2 cellular contexts compared by ENCODE assay signal in genomic region chr7:2814682-2815522, GRCh38.
TF ChIP-seq lines count a peak whose summit lies in the region.

No MANE protein-coding gene starts in this region.

TF ChIP-seq in H1, 55 proteins besides CTCF, POLR2A, EP300 and RAD21:
- TF ChIP-seq HDAC2 (IDR thresholded peaks at IDR 0.05; ENCODE audit: borderline replicate concordance in 1 of 2, low read depth in 2 of 2, low read length in 2 of 2) (0 out of 4 replicates have a peak, but pooled peaks of 1 of the 2 experiments have one; percentile 36), ATF2 (IDR thresholded peaks at IDR 0.05; ENCODE audit: low read length) (0 out of 2 replicates have a peak, but pooled peaks have one; percentile 42), RNF2 (IDR thresholded peaks at IDR 0.05; ENCODE audit: borderline replicate concordance, low read depth, low read length, missing control alignments, poor library complexity, severe bottlenecking) (no peak), CHD7 (IDR thresholded peaks at IDR 0.05; ENCODE audit: insufficient replicate concordance, low read length) (no peak), ASH2L (IDR thresholded peaks at IDR 0.05; ENCODE audit: low read length) (peak; percentile 61), TAF1 (IDR thresholded peaks at IDR 0.05; ENCODE audit: low read depth, low read length) (0 out of 2 replicates have a peak, but pooled peaks have one; percentile 16), SP2 (IDR thresholded peaks at IDR 0.05; ENCODE audit: low read length) (no peak), KDM1A (IDR thresholded peaks at IDR 0.05; ENCODE audit: borderline replicate concordance, low read length) (0 out of 2 replicates have a peak, but pooled peaks have one; percentile 14), JUND (IDR thresholded peaks at IDR 0.05; ENCODE audit: low read length) (peak; percentile 41; the same call in 1 of the 2 replicates), MAFK (IDR thresholded peaks at IDR 0.05; ENCODE audit: low read depth, low read length) (peak; percentile 52; the same call in 1 of the 2 replicates), TEAD4 (IDR thresholded peaks at IDR 0.05; ENCODE audit: low read depth, low read length) (0 out of 2 replicates have a peak, but pooled peaks have one; percentile 14), BACH1 (IDR thresholded peaks at IDR 0.05; ENCODE audit: low read length) (peak; percentile 83), POLR2AphosphoS5 (IDR thresholded peaks at IDR 0.05; ENCODE audit: low read depth, low read length) (peak; percentile 18; the same call in 1 of the 2 replicates)

TF ChIP-seq in liver, 16 proteins besides CTCF, POLR2A, EP300 and RAD21 (continued from another document):
- TF ChIP-seq SP1 (IDR thresholded peaks at IDR 0.05): no peak
- no peak for TF ChIP-seq ATF3 (IDR thresholded peaks at IDR 0.05)
- no peak for TF ChIP-seq HNF4A (conservative IDR thresholded peaks at IDR 0.05)
TF ChIP-seq in liver: peak in this region for 0.
